ENCODE assay signal across 13 cellular contexts in genomic region chr3:51621091-51621892, GRCh38. TPM values are rescaled to one million over a fixed set of nuclear protein-coding genes. Genes with fewer than 3 reads are reported as not detected.
A peak's percentile ranks its signal among the peaks of the same experiment; 100 is the strongest.
DNase-seq lines count a peak whose midpoint lies in the region; ATAC-seq and TF ChIP-seq lines count a peak whose summit lies in the region.
"Had no signal": no experiment of that assay in that cellular context is flagged by ENCODE, and none has a peak within 500 bp of the region (broad histone marks: within the 10 kb centered on the region; RNA-seq: fewer than 3 reads in every experiment).

No MANE protein-coding gene starts in this region.

- H3K4me3 ChIP-seq in aorta (ENCODE audit: low read length in 2 of 2) (no peak overlapping the region), lower leg skin (ENCODE audit: low read depth, poor library complexity, severe bottlenecking) (no peak overlapping the region)
- H3K4me3 ChIP-seq: heart left ventricle had no signal

- H3K27me3 Mint-ChIP-seq in mesothelial cell of epicardium (ENCODE audit: low read depth), result no peaks in the 10 kb centered on the region
- H3K27me3 Mint-ChIP-seq: activated naive CD8-positive, alpha-beta T cell treated with anti-CD3 and anti-CD28 coated beads, Interleukin-2, amount 50 U/mL, for 24 hours had no signal

- no peak overlapping the region for H3K4me3 Mint-ChIP-seq in mesothelial cell of epicardium
- H3K4me3 Mint-ChIP-seq: activated naive CD8-positive, alpha-beta T cell treated with anti-CD3 and anti-CD28 coated beads, Interleukin-2, amount 50 U/mL, for 24 hours had no signal

- no peaks in the 10 kb centered on the region for H3K9me3 ChIP-seq in aorta (ENCODE audit: control insufficient read depth, low read length)
- H3K9me3 ChIP-seq: heart left ventricle had no signal

- no peak for DNase-seq in Right ventricle myocardium inferior (ENCODE audit: missing footprints)
- no peak for DNase-seq in cardiac septum (ENCODE audit: low spot score)
- DNase-seq in epithelial cell of prostate (ENCODE audit: low read depth, low spot score), result no peak
- DNase-seq in mesothelial cell of epicardium (ENCODE audit: low spot score in 2 of 2, unreplicated experiment in 2 of 2), result no peak
- DNase-seq in aorta, result no peak
- DNase-seq in GF-D8 (lab: John Stamatoyannopoulos, UW), result no peak
- no peak for DNase-seq in lower leg skin (ENCODE audit: low spot score in 2 of 2)
- no peak for DNase-seq in GM19240 (ENCODE audit: insufficient read length, low spot score)
- DNase-seq: activated naive CD8-positive, alpha-beta T cell treated with anti-CD3 and anti-CD28 coated beads, Interleukin-2, amount 50 U/mL, for 24 hours; heart left ventricle; NCI-H1417; nucleus accumbens; stimulated activated CD8-positive, alpha-beta memory T cell treated with anti-CD3 and anti-CD28 coated beads, Interleukin-4, amount 100 ng/mL, for 48 hours had no signal

- TF ChIP-seq CTCF in mesothelial cell of epicardium (IDR thresholded peaks at IDR 0.05; ENCODE audit: unreplicated experiment) (no peak), lower leg skin (IDR thresholded peaks at IDR 0.05) (no peak)

- intact Hi-C loops in Right ventricle myocardium inferior (cut with DNase I), result no loop called here
- intact Hi-C loops in cardiac septum (cut with DNase I), result no loop called here
- intact Hi-C loops in aorta (cut with DNase I), result no loop called here
- intact Hi-C loops in lower leg skin (cut with DNase I; ENCODE audit: low total_unique reads), result no loop called here

- H3K27me3 ChIP-seq in aorta (ENCODE audit: control insufficient read depth in 1 of 2, insufficient read depth in 2 of 2, low read length in 1 of 2), result no peaks in the 10 kb centered on the region
- H3K27me3 ChIP-seq: heart left ventricle had no signal

- peak; percentile 85 for ATAC-seq in Right ventricle myocardium inferior
- peak; percentile 72 for ATAC-seq in aorta (ENCODE audit: low FRiP score)
- ATAC-seq: activated naive CD8-positive, alpha-beta T cell treated with anti-CD3 and anti-CD28 coated beads, Interleukin-2, amount 50 U/mL, for 24 hours had no signal

- peaks cover 15% of the 10 kb centered on the region for H3K4me1 Mint-ChIP-seq in mesothelial cell of epicardium

- WGBS in aorta, 2 donors, result 59 to 61% methylated on average over 2 of the region's 2 CpGs
- WGBS in lower leg skin, 2 donors, result 23 to 35% methylated on average over 2 of the region's 2 CpGs

- peak overlapping the region; percentile 11 for H3K27ac Mint-ChIP-seq in mesothelial cell of epicardium
- H3K27ac Mint-ChIP-seq: activated naive CD8-positive, alpha-beta T cell treated with anti-CD3 and anti-CD28 coated beads, Interleukin-2, amount 50 U/mL, for 24 hours had no signal

- no peaks in the 10 kb centered on the region for H3K9me3 Mint-ChIP-seq in mesothelial cell of epicardium
- H3K9me3 Mint-ChIP-seq: activated naive CD8-positive, alpha-beta T cell treated with anti-CD3 and anti-CD28 coated beads, Interleukin-2, amount 50 U/mL, for 24 hours had no signal

- H3K4me1 ChIP-seq in aorta (ENCODE audit: control insufficient read depth in 1 of 2, insufficient read depth in 2 of 2, low read length in 2 of 2), result peaks cover 0 to 8% of the 10 kb centered on the region in 2 donors

- no peaks in the 10 kb centered on the region for H3K36me3 Mint-ChIP-seq in mesothelial cell of epicardium

- peak overlapping the region; percentile 58 for H3K27ac ChIP-seq in epithelial cell of prostate
- H3K27ac ChIP-seq in aorta (ENCODE audit: low read depth in 1 of 2, low read length in 2 of 2), result no peak overlapping the region

- TF ChIP-seq POLR2A in lower leg skin (IDR thresholded peaks at IDR 0.05), result no peak

- H3K36me3 ChIP-seq in aorta (ENCODE audit: control insufficient read depth in 1 of 2, insufficient read depth in 2 of 2, low read length in 1 of 2), result no peaks in the 10 kb centered on the region

RNA-seq across cellular contexts. Expression of gene TEX264, which starts 49.8 kb away (rescaled TPM):
- total RNA-seq in Right ventricle myocardium inferior (37.1 TPM), cardiac septum (28.8 TPM), mesothelial cell of epicardium (37.8 to 39.7 TPM (median 38.6 TPM) in 3 replicates), aorta (10 to 100 TPM; 18.2 to 26.0 TPM), lower leg skin (100 to 1,000 TPM; 103 to 232 (median 134) TPM)
- 10 to 100 TPM; 25.0 to 40.7 TPM for polyA plus RNA-seq in aorta
